In genomic region chr14:90613997-90614396, GRCh38 we compare ENCODE assay signal across 18 cellular contexts.
"Had no signal": no experiment of that assay in that cellular context is flagged by ENCODE, and none has a peak within 500 bp of the region (broad histone marks: within the 10 kb centered on the region; RNA-seq: fewer than 3 reads in every experiment).

No MANE protein-coding gene starts in this region.

- H3K27me3 Mint-ChIP-seq: activated naive CD8-positive, alpha-beta T cell treated with anti-CD3 and anti-CD28 coated beads, Interleukin-2, amount 10 ng/mL, durations not matched to agents 7 days and 5 days; naive B cell had no signal

- ATAC-seq: mucosa of descending colon; stimulated activated naive CD8-positive, alpha-beta T cell treated with anti-CD3 and anti-CD28 coated beads, Interleukin-15, Interleukin-2, amounts not matched to agents 100 U/mL and 50 U/mL, for 24 hours had no signal

- H3K4me1 Mint-ChIP-seq: activated naive CD4-positive, alpha-beta T cell treated with anti-CD3 and anti-CD28 coated beads, Interleukin-2, amount 10 ng/mL, durations not matched to agents 7 days and 5 days had no signal

- H3K4me1 ChIP-seq: thyroid gland had no signal

- H3K9me3 ChIP-seq: mucosa of descending colon, thyroid gland, upper lobe of left lung had no signal

- H3K27ac ChIP-seq: thyroid gland had no signal

- H3K36me3 ChIP-seq: thyroid gland had no signal

- H3K4me3 Mint-ChIP-seq: activated naive CD4-positive, alpha-beta T cell treated with anti-CD3 and anti-CD28 coated beads, Interleukin-2, amount 10 ng/mL, durations not matched to agents 7 days and 5 days; activated naive CD8-positive, alpha-beta T cell treated with anti-CD3 and anti-CD28 coated beads, Interleukin-2, amount 10 ng/mL, durations not matched to agents 7 days and 5 days had no signal

- H3K36me3 Mint-ChIP-seq: activated naive CD4-positive, alpha-beta T cell treated with anti-CD3 and anti-CD28 coated beads, Interleukin-2, amount 10 ng/mL, durations not matched to agents 7 days and 5 days; activated naive CD8-positive, alpha-beta T cell treated with anti-CD3 and anti-CD28 coated beads, Interleukin-2, amount 10 ng/mL, durations not matched to agents 7 days and 5 days; naive B cell had no signal

- H3K27me3 ChIP-seq: thyroid gland, upper lobe of left lung had no signal

- H3K9me3 Mint-ChIP-seq: activated naive CD4-positive, alpha-beta T cell treated with anti-CD3 and anti-CD28 coated beads, Interleukin-2, amount 10 ng/mL, durations not matched to agents 7 days and 5 days; activated naive CD8-positive, alpha-beta T cell treated with anti-CD3 and anti-CD28 coated beads, Interleukin-2, amount 10 ng/mL, durations not matched to agents 7 days and 5 days; naive B cell had no signal

- H3K27ac Mint-ChIP-seq: activated naive CD4-positive, alpha-beta T cell treated with anti-CD3 and anti-CD28 coated beads, Interleukin-2, amount 10 ng/mL, durations not matched to agents 7 days and 5 days; activated naive CD8-positive, alpha-beta T cell treated with anti-CD3 and anti-CD28 coated beads, Interleukin-2, amount 10 ng/mL, durations not matched to agents 7 days and 5 days had no signal

- DNase-seq: activated CD4-positive, alpha-beta T cell treated with anti-CD3 and anti-CD28 coated beads for 4 hours; activated CD4-positive, alpha-beta T cell treated with anti-CD3 and anti-CD28 coated beads, Interleukin-2, amount 50 U/mL, for 4 hours; activated effector memory CD4-positive, alpha-beta T cell treated with Interleukin-2 at 50 U/mL for 16 hours; activated naive CD4-positive, alpha-beta T cell treated with anti-CD3 and anti-CD28 coated beads, Interleukin-2, amount 10 ng/mL, durations not matched to agents 7 days and 5 days; activated naive CD8-positive, alpha-beta T cell treated with anti-CD3 and anti-CD28 coated beads, Interleukin-2, amount 10 ng/mL, durations not matched to agents 7 days and 5 days; central memory CD4-positive, alpha-beta T cell; effector CD4-positive, alpha-beta T cell; glutamatergic neuron; left ventricle myocardium superior; mucosa of descending colon; naive B cell; nucleus accumbens; right cardiac atrium; stimulated activated CD4-positive, alpha-beta T cell treated with anti-CD3 and anti-CD28 coated beads, Interleukin-2, amount 100 ng/mL, for 48 hours; stimulated activated naive CD8-positive, alpha-beta T cell treated with anti-CD3 and anti-CD28 coated beads, Interleukin-15, Interleukin-2, amounts not matched to agents 100 U/mL and 50 U/mL, for 24 hours; T-helper 9 cell; thyroid gland; upper lobe of left lung had no signal

- H3K4me3 ChIP-seq: mucosa of descending colon, thyroid gland, upper lobe of left lung had no signal
